Comparison of ENCODE assay signal across 8 cellular contexts in genomic region chr5:151196556-151197290, GRCh38. TPM values are rescaled to one million over a fixed set of nuclear protein-coding genes. Genes with fewer than 3 reads are reported as not detected.
DNase-seq lines count a peak whose midpoint lies in the region; ATAC-seq, FAIRE-seq and TF ChIP-seq lines count a peak whose summit lies in the region.

No MANE protein-coding gene starts in this region.

- POLR2A ChIA-PET in CD8-positive, alpha-beta memory T cell (lab: Charles Lee), result no interaction called here

- intact Hi-C loops in esophagus squamous epithelium (cut with DNase I), result no loop called here
- intact Hi-C loops in kidney (cut with DNase I), result no loop called here

- H3K9me3 Mint-ChIP-seq in CD8-positive, alpha-beta memory T cell, result peaks cover 0 to 3% (median 2%) of the 10 kb centered on the region in 5 donors
- peaks cover 10% of the 10 kb centered on the region for H3K9me3 Mint-ChIP-seq in nephron progenitor cell

- H3K27me3 ChIP-seq in CD8-positive, alpha-beta memory T cell (ENCODE audit: insufficient read depth, low read length, poor library complexity, severe bottlenecking), result no peaks in the 10 kb centered on the region
- no peaks in the 10 kb centered on the region for H3K27me3 ChIP-seq in esophagus squamous epithelium

- TF ChIP-seq CTCF in esophagus squamous epithelium (IDR thresholded peaks at IDR 0.05), result no peak
- TF ChIP-seq CTCF in nephron progenitor cell (IDR thresholded peaks at IDR 0.05), result no peak
- no peak for TF ChIP-seq CTCF in kidney (IDR thresholded peaks at IDR 0.05; ENCODE audit: borderline replicate concordance, extremely low read depth, insufficient read depth)

- no peaks in the 10 kb centered on the region for H3K27me3 Mint-ChIP-seq in CD8-positive, alpha-beta memory T cell
- peaks cover 18% of the 10 kb centered on the region for H3K27me3 Mint-ChIP-seq in nephron progenitor cell (ENCODE audit: low read depth, poor library complexity)

- H3K36me3 ChIP-seq in CD8-positive, alpha-beta memory T cell (ENCODE audit: insufficient read depth, low read length), result peaks cover 12% of the 10 kb centered on the region
- H3K36me3 ChIP-seq in esophagus squamous epithelium (peaks cover 0 to 37% (median 0%) of the 10 kb centered on the region in 3 donors), kidney (ENCODE audit: control insufficient read depth in 1 of 2, insufficient read depth in 2 of 2, low read length in 2 of 2) (no peaks in the 10 kb centered on the region)

- no peaks in the 10 kb centered on the region for H3K9me3 ChIP-seq in CD8-positive, alpha-beta memory T cell (ENCODE audit: low read length)
- H3K9me3 ChIP-seq in esophagus squamous epithelium, result peaks cover 0 to 3% (median 0%) of the 10 kb centered on the region in 3 donors
- H3K9me3 ChIP-seq in kidney (ENCODE audit: control insufficient read depth in 1 of 2, low read length in 2 of 2), result no peaks in the 10 kb centered on the region

- WGBS in esophagus squamous epithelium, 2 donors, result 42 to 48% methylated on average over 5 of the region's 5 CpGs

- no peak overlapping the region for H3K9ac ChIP-seq in kidney (ENCODE audit: low read length in 2 of 2)

- DNase-seq in CD8-positive, alpha-beta memory T cell, result peak in 1 of 5 donors; percentile 19
- DNase-seq in esophagus squamous epithelium (lab: John Stamatoyannopoulos, UW), result no peak
- no peak for DNase-seq in nephron progenitor cell
- no peak for DNase-seq in kidney
- DNase-seq in NCI-H774 (lab: John Stamatoyannopoulos, UW), result no peak
- no peak for DNase-seq in SHP77 treated with DMSO at 0.1 percent for 48 hours (lab: John Stamatoyannopoulos, UW)

- H3K4me3 Mint-ChIP-seq in CD8-positive, alpha-beta memory T cell, result peak overlapping the region in 2 of 7 donors; percentile 8 to 10
- no peak overlapping the region for H3K4me3 Mint-ChIP-seq in nephron progenitor cell

- no peak for FAIRE-seq in kidney (lab: Jason Lieb, UNC)

- peaks cover 18% of the 10 kb centered on the region for H3K4me1 ChIP-seq in CD8-positive, alpha-beta memory T cell (ENCODE audit: insufficient read depth, low read length)
- H3K4me1 ChIP-seq in esophagus squamous epithelium (peaks cover 0 to 15% (median 14%) of the 10 kb centered on the region in 3 donors), kidney (ENCODE audit: control insufficient read depth in 1 of 2, insufficient read depth in 1 of 2, low read depth in 1 of 2, low read length in 2 of 2) (no peaks in the 10 kb centered on the region)

- H3K36me3 Mint-ChIP-seq in CD8-positive, alpha-beta memory T cell, result peaks cover 17 to 79% (median 31%) of the 10 kb centered on the region in 3 donors
- peaks cover 8% of the 10 kb centered on the region for H3K36me3 Mint-ChIP-seq in nephron progenitor cell (ENCODE audit: low read depth)

- H3K4me3 ChIP-seq in CD8-positive, alpha-beta memory T cell (ENCODE audit: low read length), result no peak overlapping the region
- H3K4me3 ChIP-seq in esophagus squamous epithelium (no peak overlapping the region), kidney (ENCODE audit: low read length in 2 of 2) (no peak overlapping the region)

- no peak overlapping the region for H3K27ac ChIP-seq in CD8-positive, alpha-beta memory T cell (ENCODE audit: low read depth, low read length)
- peak overlapping the region; percentile 12 to 79 (median 57) for H3K27ac ChIP-seq in esophagus squamous epithelium
- no peak overlapping the region for H3K27ac ChIP-seq in kidney (ENCODE audit: low read depth in 2 of 2, low read length in 2 of 2)

- H3K4me1 Mint-ChIP-seq in CD8-positive, alpha-beta memory T cell, result peaks cover 52 to 66% (median 63%) of the 10 kb centered on the region in 3 donors
- H3K4me1 Mint-ChIP-seq in nephron progenitor cell, result peaks cover 4% of the 10 kb centered on the region

- CTCF ChIA-PET in CD8-positive, alpha-beta memory T cell (lab: Charles Lee), result interaction anchor here (1.1 kb wide), 1 partner anchor 71 kb away, joined by 3 read pairs; no protein-coding TSS in a partner anchor

- ATAC-seq in GM19463 (IDR thresholded peaks at IDR 0.05; ENCODE audit: unreplicated experiment) (peak; percentile 97), HG03378 (IDR thresholded peaks at IDR 0.05; ENCODE audit: unreplicated experiment) (peak; percentile 94)

- no peak for TF ChIP-seq POLR2A in esophagus squamous epithelium (IDR thresholded peaks at IDR 0.05)

- peak overlapping the region; percentile 39 to 94 (median 74) for H3K27ac Mint-ChIP-seq in CD8-positive, alpha-beta memory T cell
- no peak overlapping the region for H3K27ac Mint-ChIP-seq in nephron progenitor cell

RNA-seq across cellular contexts. Expression of gene CCDC69, which starts 27.2 kb away (rescaled TPM):
- 10 to 100 TPM; 47.9 to 50.5 TPM for total RNA-seq in CD8-positive, alpha-beta memory T cell
- polyA plus RNA-seq in CD8-positive, alpha-beta memory T cell, result 134 TPM
- total RNA-seq in esophagus squamous epithelium (10 to 100 TPM; 10.9 to 87.0 (median 37.8) TPM), kidney (22.8 TPM)
- polyA plus RNA-seq in kidney (ENCODE audit: insufficient read depth, low read depth, low replicate concordance), result 11.1 TPM

RNA-seq across cellular contexts. Expression of gene ANXA6, which starts 39.1 kb away (rescaled TPM):
- 100 to 1,000 TPM; 452 to 459 TPM for total RNA-seq in CD8-positive, alpha-beta memory T cell
- 351 TPM for polyA plus RNA-seq in CD8-positive, alpha-beta memory T cell
- total RNA-seq in esophagus squamous epithelium (10 to 100 TPM in 3 of 4 donors, 1 to 10 TPM in 1; 8.6 to 80.3 (median 24.9) TPM), kidney (107 TPM)
- 183 TPM for polyA plus RNA-seq in kidney (ENCODE audit: insufficient read depth, low read depth, low replicate concordance)

RNA-seq across cellular contexts. Expression of gene GM2A, which starts 56.3 kb away (rescaled TPM):
- 10 to 100 TPM; 12.7 to 14.9 TPM for total RNA-seq in CD8-positive, alpha-beta memory T cell
- 4.7 TPM for polyA plus RNA-seq in CD8-positive, alpha-beta memory T cell
- 100 to 1,000 TPM in 2 of 4 donors, 10 to 100 TPM in 2; 62.4 to 132 (median 89.7) TPM for total RNA-seq in esophagus squamous epithelium
- total RNA-seq in kidney, result 29.8 TPM
- 13.7 TPM for polyA plus RNA-seq in kidney (ENCODE audit: insufficient read depth, low read depth, low replicate concordance)

Comparison
In these comparisons a context has a peak if more than half of its experiments do, and no peak if none do; other contexts are left out.
1. H3K27ac ChIP-seq: peak in esophagus squamous epithelium (4 of 4); none in CD8-positive, alpha-beta memory T cell (single experiment) and kidney (0 of 2).